ENCODE assay signal across 16 cellular contexts in the genomic region with DNA sequence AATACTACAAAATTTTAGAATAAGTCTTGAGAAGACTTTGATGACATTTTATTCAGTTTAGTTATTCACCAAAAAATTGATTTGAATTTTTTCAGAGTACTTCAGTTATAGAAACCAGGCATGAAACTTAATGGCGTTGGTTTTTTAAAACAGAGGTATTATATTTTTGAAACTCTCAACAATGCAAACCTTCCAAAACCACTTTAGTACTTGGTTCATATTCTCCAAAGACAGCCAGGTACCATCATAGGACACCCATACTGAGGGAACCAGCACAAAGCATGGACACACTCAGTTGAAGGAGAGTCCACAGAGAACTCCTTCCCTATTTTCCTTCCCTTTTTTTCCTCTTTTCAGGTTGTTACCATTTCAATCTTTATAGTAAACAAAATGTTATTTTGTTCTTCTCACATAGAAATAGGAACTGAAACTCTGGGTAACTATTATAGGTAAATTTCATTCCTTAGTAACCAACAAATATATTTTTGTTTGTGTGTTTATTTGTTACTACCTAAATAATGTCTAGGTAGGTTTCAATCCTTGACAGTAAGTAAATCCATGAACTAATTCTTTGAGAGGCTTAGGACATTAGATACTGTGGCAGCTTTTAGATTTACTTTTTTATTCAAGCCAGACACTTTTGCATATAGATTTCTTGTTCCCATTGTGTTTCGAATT.
"Had no signal": no experiment of that assay in that cellular context is flagged by ENCODE, and none has a peak within 500 bp of the region (broad histone marks: within the 10 kb centered on the region; RNA-seq: fewer than 3 reads in every experiment).

No MANE protein-coding gene starts in this region.

- DNase-seq: activated CD4-positive, CD25-positive, alpha-beta regulatory T cell; activated naive CD4-positive, alpha-beta T cell treated with Interleukin-2 at 50 U/mL for 16 hours; aorta; cortex of kidney; effector CD8-positive, alpha-beta T cell; foreskin fibroblast; glutamatergic neuron; hypothalamus; kidney; left ventricle myocardium superior; mesenchymal stem cell; nephron progenitor cell; occipital lobe; stimulated activated naive B cell treated with anti-CD40 and anti-IgM and Interleukin-4, amounts not matched to agents 10 μg/mL and 1 μg/mL and 100 μg/mL, for 72 hours; tibial artery had no signal

- ATAC-seq: activated T-helper 17 cell treated with anti-CD3 and anti-CD28 coated beads, Interleukin-2, amount 50 U/mL, for 72 hours; left ventricle myocardium superior; stimulated activated naive B cell treated with anti-CD40 and anti-IgM and Interleukin-4, amounts not matched to agents 10 μg/mL and 1 μg/mL and 100 μg/mL, for 72 hours had no signal

- H3K4me1 Mint-ChIP-seq: activated T-helper 17 cell treated with anti-CD3 and anti-CD28 coated beads, Interleukin-2, amount 50 U/mL, for 72 hours; nephron progenitor cell; stimulated activated naive B cell treated with anti-CD40 and anti-IgM and Interleukin-4, amounts not matched to agents 10 μg/mL and 1 μg/mL and 100 μg/mL, for 72 hours had no signal

- H3K36me3 Mint-ChIP-seq: stimulated activated naive B cell treated with anti-CD40 and anti-IgM and Interleukin-4, amounts not matched to agents 10 μg/mL and 1 μg/mL and 100 μg/mL, for 72 hours had no signal

- H3K4me3 ChIP-seq: tibial artery had no signal

- H3K27me3 Mint-ChIP-seq: stimulated activated naive B cell treated with anti-CD40 and anti-IgM and Interleukin-4, amounts not matched to agents 10 μg/mL and 1 μg/mL and 100 μg/mL, for 72 hours had no signal

- H3K4me3 Mint-ChIP-seq: activated T-helper 17 cell treated with anti-CD3 and anti-CD28 coated beads, Interleukin-2, amount 50 U/mL, for 72 hours; nephron progenitor cell; stimulated activated naive B cell treated with anti-CD40 and anti-IgM and Interleukin-4, amounts not matched to agents 10 μg/mL and 1 μg/mL and 100 μg/mL, for 72 hours had no signal

- H3K9me3 Mint-ChIP-seq: activated T-helper 17 cell treated with anti-CD3 and anti-CD28 coated beads, Interleukin-2, amount 50 U/mL, for 72 hours; nephron progenitor cell; stimulated activated naive B cell treated with anti-CD40 and anti-IgM and Interleukin-4, amounts not matched to agents 10 μg/mL and 1 μg/mL and 100 μg/mL, for 72 hours had no signal

- H3K36me3 ChIP-seq: tibial artery had no signal

- H3K27ac Mint-ChIP-seq: activated T-helper 17 cell treated with anti-CD3 and anti-CD28 coated beads, Interleukin-2, amount 50 U/mL, for 72 hours; nephron progenitor cell; stimulated activated naive B cell treated with anti-CD40 and anti-IgM and Interleukin-4, amounts not matched to agents 10 μg/mL and 1 μg/mL and 100 μg/mL, for 72 hours had no signal

- H3K27me3 ChIP-seq: tibial artery had no signal
